In the genomic region with DNA sequence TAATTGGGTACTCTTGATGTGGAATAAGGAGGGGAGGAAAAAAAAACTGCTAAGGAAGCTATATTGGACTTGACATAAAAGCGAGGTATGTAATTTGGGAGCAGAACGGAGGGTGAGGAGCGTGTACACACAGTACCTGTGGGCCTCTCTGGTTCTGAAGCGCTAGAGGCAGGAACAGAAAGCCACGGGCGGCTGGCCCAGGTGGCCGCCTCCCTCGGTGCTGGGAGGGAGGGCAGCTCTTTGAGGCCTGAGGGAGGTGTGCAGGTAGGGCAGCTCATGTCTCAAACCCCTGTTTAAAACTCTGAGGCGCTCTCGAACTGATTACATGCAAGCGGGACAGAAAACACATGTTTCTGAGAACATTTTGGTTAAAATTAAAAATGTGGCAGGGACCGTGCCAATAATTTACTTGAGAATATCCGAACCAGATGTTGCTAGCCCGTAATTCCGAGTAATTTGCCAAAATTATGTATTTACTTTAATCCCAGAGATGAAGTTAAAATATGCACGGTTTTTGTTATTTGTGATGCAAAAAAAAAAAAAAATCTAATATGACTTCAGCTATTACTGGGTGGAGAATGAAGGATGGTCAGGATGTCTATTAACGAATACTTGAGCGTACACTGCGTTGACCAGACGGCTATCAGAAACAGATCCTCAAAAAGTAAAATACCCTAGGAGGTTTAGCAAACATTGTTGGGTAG, we compare ENCODE assay signal across 17 cellular contexts. TPM values are rescaled to one million over a fixed set of nuclear protein-coding genes. Genes with fewer than 3 reads are reported as not detected.
DNase-seq lines count a peak whose midpoint lies in the region; ATAC-seq and TF ChIP-seq lines count a peak whose summit lies in the region.
"Had no signal": no experiment of that assay in that cellular context is flagged by ENCODE, and none has a peak within 500 bp of the region (broad histone marks: within the 10 kb centered on the region; RNA-seq: fewer than 3 reads in every experiment).

No MANE protein-coding gene starts in this region.

- H3K4me1 ChIP-seq in right cardiac atrium (ENCODE audit: control insufficient read depth, insufficient read depth, low read length) (no peaks in the 10 kb centered on the region), suprapubic skin (peaks cover 5% of the 10 kb centered on the region)
- peaks cover 0 to 12% (median 8%) of the 10 kb centered on the region in 10 experiments; a peak in 10 of 20 replicates for H3K4me1 ChIP-seq in BLaER1 treated with 17β-estradiol and CSF1 and Interleukin-3, amounts not matched to agents 10 nM and 100 nM

- H3K27ac ChIP-seq in right cardiac atrium (ENCODE audit: low read length) (no peak overlapping the region), suprapubic skin (peak overlapping the region; percentile 68)
- H3K27ac ChIP-seq in BLaER1 treated with 17β-estradiol and CSF1 and Interleukin-3, amounts not matched to agents 10 nM and 100 nM = no peak overlapping the region
- H3K27ac ChIP-seq: 22Rv1, GM23248 had no signal

- H3K9ac ChIP-seq in BLaER1 treated with 17β-estradiol and CSF1 and Interleukin-3, amounts not matched to agents 10 nM and 100 nM = no peak overlapping the region
- H3K9ac ChIP-seq: GM23248 had no signal

- no peak for TF ChIP-seq POLR2A in suprapubic skin (IDR thresholded peaks at IDR 0.05)

- no peak overlapping the region for H3K4me3 ChIP-seq in right cardiac atrium (ENCODE audit: low read length)
- no peak overlapping the region for H3K4me3 ChIP-seq in BLaER1 treated with 17β-estradiol and CSF1 and Interleukin-3, amounts not matched to agents 10 nM and 100 nM
- no peak overlapping the region for H3K4me3 ChIP-seq in suprapubic skin
- H3K4me3 ChIP-seq: GM23248 had no signal

- intact Hi-C loops in Right ventricle myocardium inferior (cut with DNase I) (no loop called here), right cardiac atrium (cut with DNase I) (no loop called here), head of caudate nucleus (cut with DNase I) (no loop called here)

- TF ChIP-seq CTCF in suprapubic skin (IDR thresholded peaks at IDR 0.05) = no peak

- H3K36me3 ChIP-seq in BLaER1 treated with 17β-estradiol and CSF1 and Interleukin-3, amounts not matched to agents 10 nM and 100 nM = no peaks in the 10 kb centered on the region
- no peaks in the 10 kb centered on the region for H3K36me3 ChIP-seq in suprapubic skin

- no peaks in the 10 kb centered on the region for H3K27me3 ChIP-seq in right cardiac atrium (ENCODE audit: control insufficient read depth, insufficient read depth)
- H3K27me3 ChIP-seq in BLaER1 treated with 17β-estradiol and CSF1 and Interleukin-3, amounts not matched to agents 10 nM and 100 nM = peaks cover 0 to 12% (median 0%) of the 10 kb centered on the region in 11 experiments; a peak in 5 of 22 replicates
- no peaks in the 10 kb centered on the region for H3K27me3 ChIP-seq in suprapubic skin

- DNase-seq in Right ventricle myocardium inferior (ENCODE audit: missing footprints) = no peak
- DNase-seq in right cardiac atrium = no peak
- peak; percentile 40 for DNase-seq in fibroblast of peridontal ligament (ENCODE audit: extremely low read depth)
- no peak for DNase-seq in suprapubic skin (ENCODE audit: low spot score in 2 of 2)
- DNase-seq in head of caudate nucleus = no peak
- DNase-seq: AML-193; C1 segment of cervical spinal cord; CD4-positive, alpha-beta T cell; DMS79 treated with DMSO at 0.1 percent for 48 hours; EL; GM23248; H7; IMR-90 had no signal

- ATAC-seq in Right ventricle myocardium inferior (peak; percentile 52), right cardiac atrium (no peak), HG03432 (IDR thresholded peaks at IDR 0.05; ENCODE audit: unreplicated experiment) (no peak)

- no peaks in the 10 kb centered on the region for H4K20me1 ChIP-seq in BLaER1 treated with 17β-estradiol and CSF1 and Interleukin-3, amounts not matched to agents 10 nM and 100 nM

- 74% methylated on average over 20 of the region's 20 CpGs for WGBS in right cardiac atrium
- 61% methylated on average over 20 of the region's 20 CpGs for WGBS in suprapubic skin

- no peaks in the 10 kb centered on the region for H3K9me3 ChIP-seq in right cardiac atrium (ENCODE audit: control insufficient read depth, low read length)
- peaks cover 0 to 5% (median 0%) of the 10 kb centered on the region in 11 experiments; a peak in 2 of 22 replicates for H3K9me3 ChIP-seq in BLaER1 treated with 17β-estradiol and CSF1 and Interleukin-3, amounts not matched to agents 10 nM and 100 nM (replicated peaks in 1 of 11)
- H3K9me3 ChIP-seq in suprapubic skin = no peaks in the 10 kb centered on the region

- no peak for TF ChIP-seq EP300 in suprapubic skin (IDR thresholded peaks at IDR 0.05)

- peak overlapping the region in 8 of 11 experiments; percentile 20 to 52 (median 36); a peak in 11 of 22 replicates for H3K4me2 ChIP-seq in BLaER1 treated with 17β-estradiol and CSF1 and Interleukin-3, amounts not matched to agents 10 nM and 100 nM

RNA-seq across cellular contexts. Expression of gene STC2, which starts 24.3 kb away (rescaled TPM):
- 10.4 TPM for total RNA-seq in Right ventricle myocardium inferior
- total RNA-seq in right cardiac atrium = 10 to 100 TPM in 3 of 4 donors, 1 to 10 TPM in 1; 9.4 to 13.0 (median 11.6) TPM
- 11.7 TPM for polyA plus RNA-seq in right cardiac atrium
- 1 to 10 TPM in 3 of 4 donors, under 1 TPM in 1; 0.72 to 7.6 (median 5.7) TPM for total RNA-seq in suprapubic skin
- total RNA-seq: CD4-positive, alpha-beta T cell; HT-29 had no signal
